1 cellular context compared by ENCODE assay signal in the genomic region with DNA sequence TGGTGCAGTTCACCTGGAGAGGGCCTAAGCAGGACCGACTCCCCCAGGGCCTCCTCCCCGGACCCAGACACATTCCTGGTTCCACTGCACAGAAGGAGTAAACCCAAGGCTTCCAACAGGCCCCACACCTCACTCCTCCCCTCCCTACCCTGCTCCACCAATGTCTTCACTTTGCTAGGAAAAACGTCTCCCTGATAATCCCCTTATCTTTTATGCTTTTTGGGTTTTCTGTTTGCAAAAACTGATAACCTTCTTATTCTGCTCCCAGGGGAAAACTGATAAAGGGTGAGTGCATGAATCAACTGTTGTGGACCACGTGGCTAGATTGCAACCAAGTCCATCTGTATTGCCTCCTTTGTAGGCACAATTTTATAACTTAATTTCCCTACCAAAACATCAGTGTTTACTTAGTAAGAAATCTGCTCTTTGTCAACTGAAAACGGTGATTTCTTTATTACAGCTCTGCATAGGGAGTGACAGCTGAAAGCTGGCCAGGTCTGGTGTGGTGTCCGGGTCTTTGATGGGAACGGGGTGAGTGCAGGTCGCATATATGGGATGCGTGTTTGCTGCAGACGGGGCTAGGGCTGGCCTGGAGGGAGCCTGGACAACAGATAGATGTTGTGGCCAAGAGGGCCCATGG.
TF ChIP-seq lines count a peak whose summit lies in the region.

No MANE protein-coding gene starts in this region.

TF ChIP-seq in IMR-90, 13 proteins besides CTCF, POLR2A, EP300 and RAD21 (continued from another document):
- TF ChIP-seq ELK1 (IDR thresholded peaks at IDR 0.05; ENCODE audit: borderline replicate concordance, low read depth, low read length) (no peak), MAFK (IDR thresholded peaks at IDR 0.05; ENCODE audit: low read depth, low read length) (no peak), NFE2L2 (IDR thresholded peaks at IDR 0.05; ENCODE audit: low read depth, low read length) (no peak), SMC3 (IDR thresholded peaks at IDR 0.05; ENCODE audit: low read depth, low read length) (no peak), CEBPB (IDR thresholded peaks at IDR 0.05; ENCODE audit: low read depth, low read length) (no peak), RFX5 (IDR thresholded peaks at IDR 0.05; ENCODE audit: low read depth, low read length) (no peak), FOS (IDR thresholded peaks at IDR 0.05; ENCODE audit: low read depth, low read length) (no peak), RCOR1 (IDR thresholded peaks at IDR 0.05; ENCODE audit: insufficient replicate concordance, low read length) (no peak)
